Comparison of ENCODE assay signal across 8 cellular contexts in the genomic region with DNA sequence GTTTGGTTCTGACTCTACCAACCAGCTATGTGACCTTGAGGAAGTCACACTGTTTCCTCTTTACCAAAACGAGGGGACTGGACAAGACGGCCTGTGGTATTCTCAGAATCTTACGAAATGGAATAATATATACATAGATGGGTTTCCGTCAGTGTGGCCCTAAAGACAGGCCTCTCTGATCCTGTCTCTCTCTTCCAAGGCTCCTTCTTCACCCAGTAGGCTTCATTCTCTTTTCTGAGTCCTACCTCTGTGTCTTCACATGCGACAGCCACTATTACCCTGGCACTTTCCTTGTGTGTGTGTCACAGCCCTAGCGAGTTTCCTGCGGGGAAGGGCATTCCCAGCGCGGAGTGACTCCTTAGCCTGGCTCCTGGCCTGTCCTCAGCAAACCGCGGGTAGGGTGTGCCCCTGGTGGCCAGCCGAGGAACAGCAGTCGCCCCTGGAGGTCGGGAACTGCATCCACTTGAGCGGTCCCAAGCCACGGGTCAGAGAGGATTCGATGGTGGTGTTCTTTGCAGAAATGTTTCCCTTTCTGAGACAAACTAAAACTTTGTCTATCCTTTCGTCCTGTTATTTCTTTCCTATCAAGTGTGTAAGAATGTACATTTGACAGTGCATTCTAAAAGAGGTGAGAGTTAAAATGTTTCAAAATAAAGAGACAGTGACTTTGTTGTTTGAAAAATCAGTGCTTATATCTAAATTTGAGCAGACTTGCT.
DNase-seq lines count a peak whose midpoint lies in the region; ATAC-seq and TF ChIP-seq lines count a peak whose summit lies in the region.

No MANE protein-coding gene starts in this region.

- H3K4me1 ChIP-seq in CD8-positive, alpha-beta memory T cell (ENCODE audit: insufficient read depth, low read length): no peaks in the 10 kb centered on the region
- peaks cover 31% of the 10 kb centered on the region for H3K4me1 ChIP-seq in mesodermal cell (ENCODE audit: control insufficient read depth, insufficient read depth, low read length, poor library complexity, severe bottlenecking)

- H3K4me3 ChIP-seq in CD8-positive, alpha-beta memory T cell (ENCODE audit: low read length): no peak overlapping the region
- H3K4me3 ChIP-seq in mesodermal cell (ENCODE audit: extremely low read depth, insufficient read depth, low read length, poor library complexity, severe bottlenecking): no peak overlapping the region

- no peak overlapping the region for H3K27ac Mint-ChIP-seq in CD8-positive, alpha-beta memory T cell
- H3K27ac Mint-ChIP-seq in activated CD4-positive, alpha-beta memory T cell treated with anti-CD3 and anti-CD28 coated beads for 36 hours: no peak overlapping the region
- no peak overlapping the region for H3K27ac Mint-ChIP-seq in endothelial cell (ENCODE audit: unreplicated experiment)

- CTCF ChIA-PET in CD8-positive, alpha-beta memory T cell (lab: Charles Lee): no interaction called here
- CTCF ChIA-PET in activated CD4-positive, alpha-beta memory T cell treated with anti-CD3 and anti-CD28 coated beads for 36 hours (lab: Charles Lee): interaction anchor here (1.0 to 1.8 kb wide), 6 partner anchors 9 to 156 kb away, joined by 3 to 4 read pairs (median 4); a partner anchor contains a TSS

- ATAC-seq in GM21423 (IDR thresholded peaks at IDR 0.05; ENCODE audit: unreplicated experiment): peak; percentile 64

- H3K27me3 Mint-ChIP-seq in CD8-positive, alpha-beta memory T cell: peaks cover 12 to 46% of the 10 kb centered on the region in 2 donors
- peaks cover 26% of the 10 kb centered on the region for H3K27me3 Mint-ChIP-seq in activated CD4-positive, alpha-beta memory T cell treated with anti-CD3 and anti-CD28 coated beads for 36 hours
- H3K27me3 Mint-ChIP-seq in endothelial cell (ENCODE audit: unreplicated experiment): peaks cover 5% of the 10 kb centered on the region

- no peaks in the 10 kb centered on the region for H3K27me3 ChIP-seq in CD8-positive, alpha-beta memory T cell (ENCODE audit: insufficient read depth, low read length, poor library complexity, severe bottlenecking)

- no peak overlapping the region for H3K4me3 Mint-ChIP-seq in CD8-positive, alpha-beta memory T cell
- no peak overlapping the region for H3K4me3 Mint-ChIP-seq in activated CD4-positive, alpha-beta memory T cell treated with anti-CD3 and anti-CD28 coated beads for 36 hours
- no peak overlapping the region for H3K4me3 Mint-ChIP-seq in endothelial cell (ENCODE audit: unreplicated experiment)

- H3K36me3 Mint-ChIP-seq in CD8-positive, alpha-beta memory T cell: no peaks in the 10 kb centered on the region
- H3K36me3 Mint-ChIP-seq in activated CD4-positive, alpha-beta memory T cell treated with anti-CD3 and anti-CD28 coated beads for 36 hours: no peaks in the 10 kb centered on the region
- peaks cover 17% of the 10 kb centered on the region for H3K36me3 Mint-ChIP-seq in endothelial cell (ENCODE audit: low read depth, unreplicated experiment)

- 17 to 37% methylated on average over 10 to 14 of the region's 18 CpGs for WGBS in mesodermal cell (ENCODE audit: insufficient coverage in 2 of 2), 2 experiments

- DNase-seq in CD8-positive, alpha-beta memory T cell: peak in 4 of 5 donors; percentile 9 to 49 (median 14)
- DNase-seq in NCI-H460 (ENCODE audit: extremely low read depth, low read depth): peak; percentile 53
- peak; percentile 72 for DNase-seq in activated CD4-positive, alpha-beta memory T cell treated with anti-CD3 and anti-CD28 coated beads for 36 hours
- peak; percentile 97 for DNase-seq in endothelial cell (ENCODE audit: low spot score)
- peak; percentile 34 for DNase-seq in stimulated activated CD8-positive, alpha-beta memory T cell treated with anti-CD3 and anti-CD28 coated beads, Interleukin-15, amount 100 ng/mL, for 24 hours (ENCODE audit: low read depth)
- no peak for DNase-seq in OCI-M2 (lab: John Stamatoyannopoulos, UW; ENCODE audit: unreplicated experiment)

- H3K9me3 Mint-ChIP-seq in CD8-positive, alpha-beta memory T cell: peaks cover 0 to 5% (median 0%) of the 10 kb centered on the region in 5 donors
- no peaks in the 10 kb centered on the region for H3K9me3 Mint-ChIP-seq in activated CD4-positive, alpha-beta memory T cell treated with anti-CD3 and anti-CD28 coated beads for 36 hours
- H3K9me3 Mint-ChIP-seq in endothelial cell (ENCODE audit: unreplicated experiment): no peaks in the 10 kb centered on the region

- H3K9me3 ChIP-seq in CD8-positive, alpha-beta memory T cell (ENCODE audit: low read length): no peaks in the 10 kb centered on the region
- no peaks in the 10 kb centered on the region for H3K9me3 ChIP-seq in mesodermal cell (ENCODE audit: control insufficient read depth, low read length)

- POLR2A ChIA-PET in CD8-positive, alpha-beta memory T cell (lab: Charles Lee): no interaction called here
- POLR2A ChIA-PET in activated CD4-positive, alpha-beta memory T cell treated with anti-CD3 and anti-CD28 coated beads for 36 hours (lab: Charles Lee): interaction anchor here (0.7 kb wide), 1 partner anchor 1927 kb away, joined by 3 read pairs; no protein-coding TSS in a partner anchor

- peak; percentile 97 for TF ChIP-seq CTCF in endothelial cell (IDR thresholded peaks at IDR 0.05; ENCODE audit: unreplicated experiment)

- no peaks in the 10 kb centered on the region for H3K4me1 Mint-ChIP-seq in CD8-positive, alpha-beta memory T cell
- H3K4me1 Mint-ChIP-seq in activated CD4-positive, alpha-beta memory T cell treated with anti-CD3 and anti-CD28 coated beads for 36 hours (ENCODE audit: low read depth): no peaks in the 10 kb centered on the region
- peaks cover 45% of the 10 kb centered on the region for H3K4me1 Mint-ChIP-seq in endothelial cell (ENCODE audit: unreplicated experiment)

- H3K36me3 ChIP-seq in CD8-positive, alpha-beta memory T cell (ENCODE audit: insufficient read depth, low read length): no peaks in the 10 kb centered on the region
- H3K36me3 ChIP-seq in mesodermal cell (ENCODE audit: control insufficient read depth, insufficient read depth, low read length): peaks cover 32% of the 10 kb centered on the region

- H3K27ac ChIP-seq in CD8-positive, alpha-beta memory T cell (ENCODE audit: low read depth, low read length): no peak overlapping the region
- peak overlapping the region; percentile 51 for H3K27ac ChIP-seq in mesodermal cell (ENCODE audit: low read depth, low read length, severe bottlenecking)

- intact Hi-C loops in activated CD4-positive, alpha-beta memory T cell treated with anti-CD3 and anti-CD28 coated beads for 36 hours (cut with micrococcal nuclease): no loop called here
